In the genomic region with DNA sequence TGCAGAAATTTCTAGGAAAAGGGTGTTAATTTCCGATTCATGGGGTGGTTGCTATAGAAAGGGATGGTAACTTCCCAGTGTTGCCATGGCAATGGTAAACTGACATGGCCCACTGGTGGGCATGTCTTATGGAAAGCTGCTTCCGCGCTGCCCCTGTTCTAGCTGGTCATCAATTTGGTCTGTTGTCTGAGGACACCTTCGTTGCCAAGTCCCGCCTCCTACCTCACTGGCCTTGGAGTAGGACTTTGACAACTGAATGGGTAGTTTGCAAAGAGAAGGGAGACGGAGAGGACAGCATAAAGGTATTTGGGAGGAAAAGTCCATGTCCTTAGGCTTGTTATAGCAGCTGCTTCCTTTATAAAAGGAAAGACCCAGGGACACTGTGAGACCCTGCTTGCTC, we compare ENCODE assay signal across 25 cellular contexts.
DNase-seq lines count a peak whose midpoint lies in the region; ATAC-seq, FAIRE-seq and TF ChIP-seq lines count a peak whose summit lies in the region.
"Had no signal": no experiment of that assay in that cellular context is flagged by ENCODE, and none has a peak within 500 bp of the region (broad histone marks: within the 10 kb centered on the region; RNA-seq: fewer than 3 reads in every experiment).

No MANE protein-coding gene starts in this region.

- no peaks in the 10 kb centered on the region for H3K36me3 Mint-ChIP-seq in type B pancreatic cell
- H3K36me3 Mint-ChIP-seq: CD4-positive, CD25-positive, alpha-beta regulatory T cell; CD8-positive, alpha-beta T cell had no signal

- no peaks in the 10 kb centered on the region for H3K9me3 ChIP-seq in right atrium auricular region
- H3K9me3 ChIP-seq in left ventricle myocardium inferior (replicated peaks), result no peaks in the 10 kb centered on the region

- H3K27ac ChIP-seq in right atrium auricular region, result no peak overlapping the region
- H3K27ac ChIP-seq in left ventricle myocardium inferior (replicated peaks), result no peak overlapping the region
- H3K27ac ChIP-seq: 22Rv1, BLaER1, C4-2B, GM23248 had no signal

- FAIRE-seq in GM12892 (lab: Jason Lieb, UNC), result no peak
- FAIRE-seq: A204.1, D721Med, GM12878, GM19239, H1 had no signal

- H3K27ac Mint-ChIP-seq in type B pancreatic cell, result no peak overlapping the region
- H3K27ac Mint-ChIP-seq: B cell; CD4-positive, CD25-positive, alpha-beta regulatory T cell; CD8-positive, alpha-beta T cell had no signal

- H3K4me1 ChIP-seq in right atrium auricular region (peaks cover 0 to 7% of the 10 kb centered on the region in 2 donors), left ventricle myocardium inferior (peaks cover 30% of the 10 kb centered on the region)

- DNase-seq in right atrium auricular region (ENCODE audit: low spot score) (peak; percentile 23), left ventricle myocardium inferior (no peak), islet precursor cell (peak; percentile 4), type B pancreatic cell (ENCODE audit: extremely low spot score, unreplicated experiment) (peak; percentile 11), GM13977 (ENCODE audit: low spot score) (no peak), GM12892 (ENCODE audit: insufficient read length) (no peak)
- DNase-seq: CD4-positive, CD25-positive, alpha-beta regulatory T cell; CD8-positive, alpha-beta T cell; DMS 273 treated with DMSO at 0.1 percent for 48 hours; DMS79; EL; GDM1; GM23248; H7 had no signal

- in situ Hi-C loops in GM13977 (cut with MboI; ENCODE audit: low pct_unique_long_range_greater_than_20kb, low sequenced_read_pairs, unreplicated experiment), result no loop called here

- H3K4me3 ChIP-seq in right atrium auricular region (no peak overlapping the region), left ventricle myocardium inferior (no peak overlapping the region)
- H3K4me3 ChIP-seq: BLaER1, GM12878, GM23248 had no signal

- intact Hi-C loops in left ventricle myocardium inferior (cut with micrococcal nuclease), result no loop called here

- no peaks in the 10 kb centered on the region for H3K4me1 Mint-ChIP-seq in type B pancreatic cell (ENCODE audit: unreplicated experiment)
- H3K4me1 Mint-ChIP-seq: B cell; CD4-positive, CD25-positive, alpha-beta regulatory T cell had no signal

- TF ChIP-seq CTCF in right atrium auricular region (IDR thresholded peaks at IDR 0.05) (no peak), left ventricle myocardium inferior (IDR thresholded peaks at IDR 0.05; ENCODE audit: borderline replicate concordance) (no peak), type B pancreatic cell (conservative IDR thresholded peaks at IDR 0.05) (no peak), GM13977 (IDR thresholded peaks at IDR 0.05; ENCODE audit: extremely low read depth, insufficient read depth, missing control alignments) (no peak)

- H3K4me3 Mint-ChIP-seq in type B pancreatic cell, result no peak overlapping the region
- H3K4me3 Mint-ChIP-seq: B cell; CD4-positive, CD25-positive, alpha-beta regulatory T cell; CD8-positive, alpha-beta T cell had no signal

- TF ChIP-seq POLR2A in GM18505 (IDR thresholded peaks at IDR 0.05; ENCODE audit: borderline replicate concordance, extremely low read depth, insufficient read depth, insufficient read length) (no peak), GM12892 (IDR thresholded peaks at IDR 0.05; ENCODE audit: low read depth, low read length) (no peak)

- H3K9me3 Mint-ChIP-seq in type B pancreatic cell, result no peaks in the 10 kb centered on the region
- H3K9me3 Mint-ChIP-seq: CD8-positive, alpha-beta T cell had no signal

- no peaks in the 10 kb centered on the region for H3K36me3 ChIP-seq in right atrium auricular region
- no peaks in the 10 kb centered on the region for H3K36me3 ChIP-seq in left ventricle myocardium inferior
- H3K36me3 ChIP-seq: BLaER1 had no signal

- no peak for ATAC-seq in GM18505 (IDR thresholded peaks at IDR 0.05; ENCODE audit: unreplicated experiment)
- ATAC-seq: CD8-positive, alpha-beta T cell; GM12878; HCT116 had no signal

- H3K27me3 ChIP-seq in right atrium auricular region (no peaks in the 10 kb centered on the region), left ventricle myocardium inferior (ENCODE audit: low read depth) (no peaks in the 10 kb centered on the region)
- H3K27me3 ChIP-seq: BLaER1 had no signal

- peaks cover 3% of the 10 kb centered on the region for H3K27me3 Mint-ChIP-seq in type B pancreatic cell
- H3K27me3 Mint-ChIP-seq: B cell had no signal

Comparison
In these comparisons a context has a peak if more than half of its experiments do, and no peak if none do; other contexts are left out.
1. DNase-seq: peak in right atrium auricular region (single experiment), islet precursor cell (single experiment) and type B pancreatic cell (single experiment); none in left ventricle myocardium inferior (single experiment), GM13977 (single experiment) and GM12892 (single experiment).